34 cellular contexts compared by ENCODE assay signal in genomic region chr5:168443533-168443932, GRCh38.
"Had no signal": no experiment of that assay in that cellular context is flagged by ENCODE, and none has a peak within 500 bp of the region (broad histone marks: within the 10 kb centered on the region; RNA-seq: fewer than 3 reads in every experiment).

No MANE protein-coding gene starts in this region.

- H3K9me3 Mint-ChIP-seq: activated CD4-positive, alpha-beta memory T cell treated with anti-CD3 and anti-CD28 coated beads for 36 hours; brain; immature natural killer cell; mesothelial cell of epicardium; naive thymus-derived CD4-positive, alpha-beta T cell; stimulated activated effector memory CD8-positive, alpha-beta T cell treated with anti-CD3 and anti-CD28 coated beads, Interleukin-12 subunit alpha, Interleukin-12 subunit beta, amount 100 ng/mL, for 72 hours; stimulated activated naive CD8-positive, alpha-beta T cell treated with anti-CD3 and anti-CD28 coated beads, Interleukin-15, Interleukin-2, amounts not matched to agents 100 ng/mL and 50 ng/mL, for 24 hours had no signal

- H3K9me3 ChIP-seq: ovary, right lobe of liver, thoracic aorta, vagina had no signal

- H3K4me1 Mint-ChIP-seq: immature natural killer cell; stimulated activated effector memory CD8-positive, alpha-beta T cell treated with anti-CD3 and anti-CD28 coated beads, Interleukin-12 subunit alpha, Interleukin-12 subunit beta, amount 100 ng/mL, for 72 hours; T-helper 17 cell had no signal

- H3K4me3 Mint-ChIP-seq: activated CD4-positive, alpha-beta memory T cell treated with anti-CD3 and anti-CD28 coated beads for 36 hours; brain; immature natural killer cell; mesothelial cell of epicardium; naive thymus-derived CD4-positive, alpha-beta T cell; stimulated activated effector memory CD8-positive, alpha-beta T cell treated with anti-CD3 and anti-CD28 coated beads, Interleukin-12 subunit alpha, Interleukin-12 subunit beta, amount 100 ng/mL, for 72 hours; stimulated activated naive CD8-positive, alpha-beta T cell treated with anti-CD3 and anti-CD28 coated beads, Interleukin-15, Interleukin-2, amounts not matched to agents 100 ng/mL and 50 ng/mL, for 24 hours had no signal

- H3K27me3 ChIP-seq: cardiac muscle cell, dorsolateral prefrontal cortex, ovary, right lobe of liver, vagina had no signal

- DNase-seq: activated CD4-positive, alpha-beta memory T cell treated with anti-CD3 and anti-CD28 coated beads for 36 hours; activated CD4-positive, alpha-beta T cell treated with anti-CD3 and anti-CD28 coated beads for 48 hours; activated CD8-positive, alpha-beta memory T cell treated with anti-CD3 and anti-CD28 coated beads, Interleukin-2, amount 50 U/mL, for 4 hours; activated gamma-delta T cell; activated naive CD4-positive, alpha-beta T cell treated with anti-CD3 and anti-CD28 coated beads, Interleukin-2, amount 50 U/mL, for 16 hours; activated T-cell treated with anti-CD3 and anti-CD28 coated beads, Interleukin-2, amount 50 U/mL, for 1 hour; cerebellar nuclear complex; dorsolateral prefrontal cortex; effector memory CD4-positive, alpha-beta T cell; head of caudate nucleus; hypothalamus; immature natural killer cell; kidney; left colon; mammary epithelial cell; naive thymus-derived CD4-positive, alpha-beta T cell; ovary; right lobe of liver; stimulated activated CD4-positive, alpha-beta T cell treated with anti-CD3 and anti-CD28 coated beads, Interleukin-4, amount 100 ng/mL, for 24 hours; T-helper 17 cell; T1000; trophoblast cell; WERI-Rb-1 had no signal

- H3K36me3 Mint-ChIP-seq: activated CD4-positive, alpha-beta memory T cell treated with anti-CD3 and anti-CD28 coated beads for 36 hours; immature natural killer cell; stimulated activated effector memory CD8-positive, alpha-beta T cell treated with anti-CD3 and anti-CD28 coated beads, Interleukin-12 subunit alpha, Interleukin-12 subunit beta, amount 100 ng/mL, for 72 hours had no signal

- H3K36me3 ChIP-seq: cardiac muscle cell, ovary, thoracic aorta, vagina had no signal

- ATAC-seq: activated CD4-positive, CD25-positive, alpha-beta regulatory T cell treated with anti-CD3 and anti-CD28 coated beads, Interleukin-2, amount 50 U/mL, for 24 hours; left colon; naive thymus-derived CD4-positive, alpha-beta T cell; stimulated activated effector memory CD8-positive, alpha-beta T cell treated with anti-CD3 and anti-CD28 coated beads, Interleukin-12 subunit alpha, Interleukin-12 subunit beta, amount 100 ng/mL, for 72 hours; T-helper 17 cell had no signal

- H3K4me1 ChIP-seq: right lobe of liver, vagina had no signal

- H3K27ac ChIP-seq: cardiac muscle cell, coronary artery, dorsolateral prefrontal cortex, ovary, right lobe of liver, skin epidermis, thoracic aorta, vagina, WERI-Rb-1 had no signal

- H3K27ac Mint-ChIP-seq: activated CD4-positive, alpha-beta memory T cell treated with anti-CD3 and anti-CD28 coated beads for 36 hours; immature natural killer cell; mesothelial cell of epicardium; naive thymus-derived CD4-positive, alpha-beta T cell; stimulated activated effector memory CD8-positive, alpha-beta T cell treated with anti-CD3 and anti-CD28 coated beads, Interleukin-12 subunit alpha, Interleukin-12 subunit beta, amount 100 ng/mL, for 72 hours; stimulated activated naive CD8-positive, alpha-beta T cell treated with anti-CD3 and anti-CD28 coated beads, Interleukin-15, Interleukin-2, amounts not matched to agents 100 ng/mL and 50 ng/mL, for 24 hours; T-helper 17 cell had no signal

- H3K4me3 ChIP-seq: cardiac muscle cell, coronary artery, dorsolateral prefrontal cortex, ovary, right lobe of liver, skin epidermis, thoracic aorta, vagina had no signal

- H3K27me3 Mint-ChIP-seq: activated CD4-positive, alpha-beta memory T cell treated with anti-CD3 and anti-CD28 coated beads for 36 hours; progenitor cell of endocrine pancreas; T-helper 17 cell had no signal
